8 cellular contexts compared by ENCODE assay signal in the genomic region with DNA sequence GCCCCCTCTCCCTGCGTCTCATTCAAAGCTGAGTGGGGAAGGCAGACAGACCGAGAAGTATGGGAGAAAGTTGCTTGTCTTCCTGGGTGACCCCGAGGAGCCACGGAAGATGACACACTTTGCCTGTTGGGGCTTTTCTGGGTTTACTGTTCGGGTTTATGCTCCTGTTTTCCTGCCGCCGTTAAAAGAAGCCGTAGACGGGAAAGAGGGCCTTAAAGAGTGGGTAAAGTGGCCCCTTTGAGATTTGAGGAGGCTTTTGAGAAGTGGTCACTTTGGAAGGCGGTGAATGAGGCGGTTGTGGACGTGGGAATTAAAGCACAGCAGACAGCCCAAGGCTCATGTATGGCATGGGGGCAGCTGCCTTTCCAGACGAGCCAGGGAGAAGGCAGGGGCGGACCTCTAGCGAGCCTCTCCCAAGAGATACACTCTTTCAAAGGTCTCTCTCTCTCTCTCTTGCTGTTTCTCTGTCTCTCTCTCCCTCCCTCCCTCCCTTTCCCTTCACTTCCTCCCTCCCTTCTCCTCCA. TPM values are rescaled to one million over a fixed set of nuclear protein-coding genes. Genes with fewer than 3 reads are reported as not detected.
DNase-seq lines count a peak whose midpoint lies in the region; ATAC-seq and TF ChIP-seq lines count a peak whose summit lies in the region.

No MANE protein-coding gene starts in this region.

- no peaks in the 10 kb centered on the region for H3K9me3 ChIP-seq in SJSA1 (replicated peaks)

- H3K36me3 ChIP-seq in SJSA1, result peaks cover 30% of the 10 kb centered on the region

- peaks cover 0 to 13% of the 10 kb centered on the region in 2 donors for H3K4me1 Mint-ChIP-seq in natural killer cell

- H3K27me3 Mint-ChIP-seq in natural killer cell (ENCODE audit: low read depth in 2 of 2), result peaks cover 28 to 62% of the 10 kb centered on the region in 2 donors

- POLR2A ChIA-PET in AG04449 (lab: Yijun Ruan, JAX), result interaction anchor here (1.3 kb wide), 1 partner anchor 76 kb away, joined by 7 read pairs; no protein-coding TSS in a partner anchor

- H3K4me3 Mint-ChIP-seq in natural killer cell, result peak overlapping the region; percentile 76

- CTCF ChIA-PET in AG04449 (lab: Yijun Ruan, JAX), result interaction anchor here (1.4 to 4.9 kb wide), 4 partner anchors 9 to 186 kb away, joined by 4 to 56 read pairs (median 20); no protein-coding TSS in a partner anchor

- no peaks in the 10 kb centered on the region for H3K36me3 Mint-ChIP-seq in natural killer cell

- H3K4me3 ChIP-seq in AG04449 (ENCODE audit: low read depth, low read length) (peak overlapping the region; percentile 87), SJSA1 (peak overlapping the region; percentile 93), epithelial cell of proximal tubule (ENCODE audit: low read depth, low read length) (peak overlapping the region; percentile 86)

- TF ChIP-seq CTCF in AG04449 (IDR thresholded peaks at IDR 0.05; ENCODE audit: insufficient read depth, low read length, missing control alignments) (no peak), epithelial cell of proximal tubule (conservative IDR thresholded peaks at IDR 0.05; ENCODE audit: low read depth, low read length) (no peak), natural killer cell (IDR thresholded peaks at IDR 0.05) (no peak)

- no peak for DNase-seq in AG04449 (ENCODE audit: low read depth, low spot score)
- peak; percentile 48 to 55 for DNase-seq in SJSA1 (ENCODE audit: low read depth in 1 of 2, low spot score in 2 of 2)
- DNase-seq in epithelial cell of proximal tubule (ENCODE audit: low read depth), result no peak
- no peak for DNase-seq in natural killer cell
- no peak for DNase-seq in activated effector memory CD4-positive, alpha-beta T cell treated with Interleukin-2 at 50 U/mL for 16 hours
- DNase-seq in COR-L47 (lab: John Stamatoyannopoulos, UW), result no peak

- H3K27ac ChIP-seq in SJSA1, result peak overlapping the region; percentile 90

- ATAC-seq in GM18511 (IDR thresholded peaks at IDR 0.05; ENCODE audit: unreplicated experiment) (peak; percentile 36), HG03045 (IDR thresholded peaks at IDR 0.05; ENCODE audit: unreplicated experiment) (peak; percentile 34), natural killer cell (no peak)

- intact Hi-C loops in natural killer cell (cut with micrococcal nuclease), result no loop called here

- no peaks in the 10 kb centered on the region for H3K27me3 ChIP-seq in SJSA1 (replicated peaks)

- H3K27ac Mint-ChIP-seq in natural killer cell, result no peak overlapping the region

- H3K4me1 ChIP-seq in SJSA1 (replicated peaks), result peaks cover 21% of the 10 kb centered on the region

- no peaks in the 10 kb centered on the region for H3K9me3 Mint-ChIP-seq in natural killer cell

RNA-seq across cellular contexts. Expression of a gene that starts 0.5 kb away (rescaled TPM):
- total RNA-seq in SJSA1 (2014; rRNA removed; shearing (Covaris generic)), result 68.9 and 76.3 TPM in 2 replicates
- total RNA-seq in epithelial cell of proximal tubule (3.8 and 5.2 TPM in 2 replicates), natural killer cell (not detected)

RNA-seq across cellular contexts. Expression of a gene that starts 52.0 kb away (rescaled TPM):
- 21.9 and 23.7 TPM in 2 replicates for total RNA-seq in SJSA1 (2014; rRNA removed; shearing (Covaris generic))
- total RNA-seq in epithelial cell of proximal tubule (14.7 and 17.7 TPM in 2 replicates), natural killer cell (10 to 100 TPM; 30.2 to 36.0 (median 32.3) TPM)

Comparison
In these comparisons a context has a peak if more than half of its experiments do, and no peak if none do; other contexts are left out.
1. DNase-seq: peak in SJSA1 (2 of 2); none in AG04449 (single experiment), epithelial cell of proximal tubule (single experiment), natural killer cell (single experiment), activated effector memory CD4-positive, alpha-beta T cell treated with Interleukin-2 at 50 U/mL for 16 hours (single experiment) and COR-L47 (single experiment).
2. ATAC-seq: peak in GM18511 (single experiment) and HG03045 (single experiment); none in natural killer cell (0 of 3).
3. RNA of a gene that starts 0.5 kb away (total RNA-seq): 68.9 to 76.3 TPM in SJSA1; 3.8 to 5.2 TPM in epithelial cell of proximal tubule and not detected in natural killer cell; every median in the first group is over 10 times any median in the second.
4. Peak in every context shown above with its lines, with median percentiles within 50 percentile points of each other: H3K4me3 ChIP-seq.